8 cellular contexts compared by ENCODE assay signal in the genomic region with DNA sequence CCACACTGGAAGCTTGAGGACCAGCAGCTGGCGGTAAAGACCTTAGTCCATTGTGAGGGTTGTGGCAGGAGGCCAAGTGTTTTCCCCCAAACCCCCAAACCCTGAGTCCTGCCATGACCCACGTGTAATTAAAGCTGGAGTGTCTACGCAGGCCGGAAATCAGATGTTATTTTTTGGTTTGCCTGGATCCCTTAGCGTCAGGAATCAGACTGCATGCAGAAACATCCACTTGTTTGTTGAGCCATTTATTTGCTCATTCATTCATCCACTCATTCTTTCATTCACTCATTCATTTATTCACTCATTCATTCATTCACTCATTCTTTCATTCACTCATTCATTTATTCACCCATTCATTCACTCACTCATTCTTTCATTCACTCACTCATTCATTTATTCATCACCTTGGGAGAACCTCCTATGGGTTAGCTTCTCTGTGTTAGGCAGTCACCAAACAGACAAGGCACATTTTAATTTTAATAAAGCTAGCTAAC.
DNase-seq lines count a peak whose midpoint lies in the region; ATAC-seq and TF ChIP-seq lines count a peak whose summit lies in the region.

No MANE protein-coding gene starts in this region.

- H3K27me3 ChIP-seq in naive thymus-derived CD4-positive, alpha-beta T cell (ENCODE audit: control insufficient read depth in 2 of 2, insufficient read depth in 2 of 2, low read length in 2 of 2): no peaks in the 10 kb centered on the region

- peak overlapping the region; percentile 15 for H3K4me3 Mint-ChIP-seq in activated B cell treated with CpG ODN at 0.5 μM for 24 hours
- peak overlapping the region; percentile 26 to 75 (median 62) for H3K4me3 Mint-ChIP-seq in naive thymus-derived CD4-positive, alpha-beta T cell

- peaks cover 9 to 27% of the 10 kb centered on the region in 2 donors for H3K4me1 ChIP-seq in naive thymus-derived CD4-positive, alpha-beta T cell (ENCODE audit: control insufficient read depth in 2 of 2, insufficient read depth in 2 of 2, low read length in 2 of 2)

- DNase-seq in COR-L47 (lab: John Stamatoyannopoulos, UW) (peak; percentile 75), activated B cell treated with CpG ODN at 0.5 μM for 24 hours (no peak), GM19240 (ENCODE audit: insufficient read length, low spot score) (no peak), AG08395 (ENCODE audit: low spot score) (no peak)
- DNase-seq in naive thymus-derived CD4-positive, alpha-beta T cell: no peak
- no peak for DNase-seq in stimulated activated naive CD4-positive, alpha-beta T cell treated with Interleukin-2 at 50 U/mL for 16 hours (lab: John Stamatoyannopoulos, UW)

- H3K27me3 Mint-ChIP-seq in activated B cell treated with CpG ODN at 0.5 μM for 24 hours: peaks cover 49% of the 10 kb centered on the region
- H3K27me3 Mint-ChIP-seq in naive thymus-derived CD4-positive, alpha-beta T cell: peaks cover 0 to 8% (median 1%) of the 10 kb centered on the region in 5 donors

- TF ChIP-seq CTCF in activated B cell treated with CpG ODN at 0.5 μM for 24 hours (IDR thresholded peaks at IDR 0.05): no peak

- no peak overlapping the region for H3K27ac Mint-ChIP-seq in activated B cell treated with CpG ODN at 0.5 μM for 24 hours
- peak overlapping the region in 3 of 9 donors; percentile 2 to 79 (median 45) for H3K27ac Mint-ChIP-seq in naive thymus-derived CD4-positive, alpha-beta T cell

- H3K4me3 ChIP-seq in naive thymus-derived CD4-positive, alpha-beta T cell (ENCODE audit: low read length): peak overlapping the region; percentile 24

- CTCF ChIA-PET in activated B cell treated with CpG ODN at 0.5 μM for 24 hours (lab: Charles Lee): no interaction called here
- CTCF ChIA-PET in naive thymus-derived CD4-positive, alpha-beta T cell (lab: Charles Lee): interaction anchor here (0.7 to 1.1 kb wide), 3 partner anchors 14 to 49 kb away, joined by 3 read pairs; no protein-coding TSS in a partner anchor

- H3K27ac ChIP-seq in naive thymus-derived CD4-positive, alpha-beta T cell (ENCODE audit: low read depth, low read length): no peak overlapping the region

- H3K36me3 Mint-ChIP-seq in activated B cell treated with CpG ODN at 0.5 μM for 24 hours (ENCODE audit: low read depth): no peaks in the 10 kb centered on the region
- peaks cover 0 to 10% (median 0%) of the 10 kb centered on the region in 5 donors for H3K36me3 Mint-ChIP-seq in naive thymus-derived CD4-positive, alpha-beta T cell

- intact Hi-C loops in activated B cell treated with CpG ODN at 0.5 μM for 24 hours (cut with micrococcal nuclease): loop anchor here (1.0 to 10.0 kb wide), 3 partner anchors 18 to 1387 kb away; a partner anchor contains a TSS
- intact Hi-C loops in naive thymus-derived CD4-positive, alpha-beta T cell (cut with micrococcal nuclease): loop anchor here in 1 of 2 donors (2.0 kb wide), 1 partner anchor 19 kb away; no protein-coding TSS in a partner anchor

- H3K9me3 ChIP-seq in naive thymus-derived CD4-positive, alpha-beta T cell (ENCODE audit: control insufficient read depth in 2 of 3, low read length in 3 of 3): no peaks in the 10 kb centered on the region

- peaks cover 28% of the 10 kb centered on the region for H3K4me1 Mint-ChIP-seq in activated B cell treated with CpG ODN at 0.5 μM for 24 hours
- peaks cover 15 to 41% (median 32%) of the 10 kb centered on the region in 7 donors for H3K4me1 Mint-ChIP-seq in naive thymus-derived CD4-positive, alpha-beta T cell

- POLR2A ChIA-PET in activated B cell treated with CpG ODN at 0.5 μM for 24 hours (lab: Charles Lee): interaction anchor here (1.5 kb wide), 1 partner anchor 17 kb away, joined by 9 read pairs; no protein-coding TSS in a partner anchor
- POLR2A ChIA-PET in naive thymus-derived CD4-positive, alpha-beta T cell (lab: Charles Lee): interaction anchor here (0.7 to 1.6 kb wide), 3 partner anchors 9 to 21 kb away, joined by 3 to 4 read pairs (median 3); no protein-coding TSS in a partner anchor

- no peaks in the 10 kb centered on the region for H3K36me3 ChIP-seq in naive thymus-derived CD4-positive, alpha-beta T cell (ENCODE audit: control insufficient read depth in 2 of 3, insufficient read depth in 3 of 3, low read length in 3 of 3)

- ATAC-seq in GM21381 (IDR thresholded peaks at IDR 0.05; ENCODE audit: unreplicated experiment) (peak; percentile 25), activated B cell treated with CpG ODN at 0.5 μM for 24 hours (ENCODE audit: low read depth) (no peak), GM21576 (IDR thresholded peaks at IDR 0.05; ENCODE audit: unreplicated experiment) (no peak)
- no peak for ATAC-seq in naive thymus-derived CD4-positive, alpha-beta T cell

- H3K9me3 Mint-ChIP-seq in activated B cell treated with CpG ODN at 0.5 μM for 24 hours: no peaks in the 10 kb centered on the region
- H3K9me3 Mint-ChIP-seq in naive thymus-derived CD4-positive, alpha-beta T cell: peaks cover 0 to 2% (median 0%) of the 10 kb centered on the region in 11 donors
